Comparison of ENCODE assay signal across 1 cellular context in the genomic region with DNA sequence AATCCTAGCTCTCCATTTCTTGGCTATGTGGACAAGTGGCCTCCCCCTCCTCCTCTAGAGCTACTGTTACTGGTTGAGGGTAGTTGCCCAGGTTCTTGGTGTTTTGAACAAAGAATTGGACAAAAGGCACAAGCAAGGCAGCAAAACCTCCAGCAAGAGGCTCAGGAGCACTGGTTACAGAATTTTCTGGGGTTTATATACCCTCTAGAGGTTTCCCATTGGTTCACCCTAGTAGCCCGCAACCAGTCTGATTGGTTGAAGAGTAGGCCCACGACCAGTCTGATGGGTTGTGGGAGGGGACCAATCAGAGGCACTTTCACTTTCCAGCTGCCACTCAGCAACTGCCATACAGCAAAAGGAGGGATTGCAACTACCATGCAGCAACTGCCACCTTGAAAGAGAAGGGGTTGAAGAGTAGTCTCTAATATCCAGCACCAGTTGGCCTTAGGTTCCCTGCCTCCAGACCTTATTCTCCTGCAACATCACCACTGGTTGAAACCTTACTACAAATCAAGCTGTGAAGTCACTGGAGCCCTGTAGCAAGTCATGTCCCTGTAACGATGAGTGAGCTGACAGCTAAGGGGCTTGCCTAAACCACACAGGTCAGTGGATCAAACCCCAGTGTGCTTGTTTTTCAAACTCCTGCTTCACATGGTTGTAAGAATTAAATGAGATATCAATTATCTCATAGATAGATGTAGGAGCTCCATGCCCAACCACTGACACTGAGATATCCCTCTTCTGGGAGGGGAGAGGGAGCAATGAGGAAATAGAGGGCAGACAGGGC.
TF ChIP-seq lines count a peak whose summit lies in the region.

No MANE protein-coding gene starts in this region.

TF ChIP-seq in HepG2, 621 proteins besides CTCF, POLR2A, EP300 and RAD21 (continued from another document and continues in another):
- no peak for TF ChIP-seq KDM6A (CRISPR knock-in tag; IDR thresholded peaks at IDR 0.05; ENCODE audit: low read depth)
- no peak for TF ChIP-seq RFX1 (IDR thresholded peaks at IDR 0.05)
- no peak for TF ChIP-seq REPIN1 (CRISPR knock-in tag; IDR thresholded peaks at IDR 0.05; ENCODE audit: borderline replicate concordance, low read depth)
- no peak for TF ChIP-seq ZNF720 (CRISPR knock-in tag; IDR thresholded peaks at IDR 0.05)
- TF ChIP-seq, protein P1, sequence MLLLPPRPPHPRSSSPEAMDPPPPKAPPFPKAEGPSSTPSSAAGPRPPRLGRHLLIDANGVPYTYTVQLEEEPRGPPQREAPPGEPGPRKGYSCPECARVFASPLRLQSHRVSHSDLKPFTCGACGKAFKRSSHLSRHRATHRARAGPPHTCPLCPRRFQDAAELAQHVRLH (CRISPR knock-in tag; IDR thresholded peaks at IDR 0.05; ENCODE audit: borderline replicate concordance, low read depth) = no peak
- TF ChIP-seq ZNF451 (CRISPR knock-in tag; IDR thresholded peaks at IDR 0.05) = no peak
- TF ChIP-seq, protein P2, sequence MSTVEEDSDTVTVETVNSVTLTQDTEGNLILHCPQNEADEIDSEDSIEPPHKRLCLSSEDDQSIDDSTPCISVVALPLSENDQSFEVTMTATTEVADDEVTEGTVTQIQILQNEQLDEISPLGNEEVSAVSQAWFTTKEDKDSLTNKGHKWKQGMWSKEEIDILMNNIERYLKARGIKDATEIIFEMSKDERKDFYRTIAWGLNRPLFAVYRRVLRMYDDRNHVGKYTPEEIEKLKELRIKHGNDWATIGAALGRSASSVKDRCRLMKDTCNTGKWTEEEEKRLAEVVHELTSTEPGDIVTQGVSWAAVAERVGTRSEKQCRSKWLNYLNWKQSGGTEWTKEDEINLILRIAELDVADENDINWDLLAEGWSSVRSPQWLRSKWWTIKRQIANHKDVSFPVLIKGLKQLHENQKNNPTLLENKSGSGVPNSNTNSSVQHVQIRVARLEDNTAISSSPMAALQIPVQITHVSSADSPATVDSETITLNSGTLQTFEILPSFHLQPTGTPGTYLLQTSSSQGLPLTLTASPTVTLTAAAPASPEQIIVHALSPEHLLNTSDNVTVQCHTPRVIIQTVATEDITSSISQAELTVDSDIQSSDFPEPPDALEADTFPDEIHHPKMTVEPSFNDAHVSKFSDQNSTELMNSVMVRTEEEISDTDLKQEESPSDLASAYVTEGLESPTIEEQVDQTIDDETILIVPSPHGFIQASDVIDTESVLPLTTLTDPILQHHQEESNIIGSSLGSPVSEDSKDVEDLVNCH (CRISPR knock-in tag; IDR thresholded peaks at IDR 0.05) = no peak
- no peak for TF ChIP-seq NFE2 (CRISPR knock-in tag; IDR thresholded peaks at IDR 0.05)
- peak; percentile 44; the same call in 1 of the 2 replicates for TF ChIP-seq GATAD1 (CRISPR knock-in tag; IDR thresholded peaks at IDR 0.05)
- no peak for TF ChIP-seq EHMT2 (IDR thresholded peaks at IDR 0.05; ENCODE audit: borderline replicate concordance, low read depth, low read length)
- no peak for TF ChIP-seq STAG1 (CRISPR knock-in tag; IDR thresholded peaks at IDR 0.05)
- TF ChIP-seq, protein P3, sequence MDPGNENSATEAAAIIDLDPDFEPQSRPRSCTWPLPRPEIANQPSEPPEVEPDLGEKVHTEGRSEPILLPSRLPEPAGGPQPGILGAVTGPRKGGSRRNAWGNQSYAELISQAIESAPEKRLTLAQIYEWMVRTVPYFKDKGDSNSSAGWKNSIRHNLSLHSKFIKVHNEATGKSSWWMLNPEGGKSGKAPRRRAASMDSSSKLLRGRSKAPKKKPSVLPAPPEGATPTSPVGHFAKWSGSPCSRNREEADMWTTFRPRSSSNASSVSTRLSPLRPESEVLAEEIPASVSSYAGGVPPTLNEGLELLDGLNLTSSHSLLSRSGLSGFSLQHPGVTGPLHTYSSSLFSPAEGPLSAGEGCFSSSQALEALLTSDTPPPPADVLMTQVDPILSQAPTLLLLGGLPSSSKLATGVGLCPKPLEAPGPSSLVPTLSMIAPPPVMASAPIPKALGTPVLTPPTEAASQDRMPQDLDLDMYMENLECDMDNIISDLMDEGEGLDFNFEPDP (CRISPR knock-in tag; conservative IDR thresholded peaks at IDR 0.05) = no peak
- TF ChIP-seq, protein P4, sequence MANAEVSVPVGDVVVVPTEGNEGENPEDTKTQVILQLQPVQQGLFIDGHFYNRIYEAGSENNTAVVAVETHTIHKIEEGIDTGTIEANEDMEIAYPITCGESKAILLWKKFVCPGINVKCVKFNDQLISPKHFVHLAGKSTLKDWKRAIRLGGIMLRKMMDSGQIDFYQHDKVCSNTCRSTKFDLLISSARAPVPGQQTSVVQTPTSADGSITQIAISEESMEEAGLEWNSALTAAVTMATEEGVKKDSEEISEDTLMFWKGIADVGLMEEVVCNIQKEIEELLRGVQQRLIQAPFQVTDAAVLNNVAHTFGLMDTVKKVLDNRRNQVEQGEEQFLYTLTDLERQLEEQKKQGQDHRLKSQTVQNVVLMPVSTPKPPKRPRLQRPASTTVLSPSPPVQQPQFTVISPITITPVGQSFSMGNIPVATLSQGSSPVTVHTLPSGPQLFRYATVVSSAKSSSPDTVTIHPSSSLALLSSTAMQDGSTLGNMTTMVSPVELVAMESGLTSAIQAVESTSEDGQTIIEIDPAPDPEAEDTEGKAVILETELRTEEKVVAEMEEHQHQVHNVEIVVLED (CRISPR knock-in tag; IDR thresholded peaks at IDR 0.05; ENCODE audit: borderline replicate concordance) = no peak
- TF ChIP-seq ZNF549 (CRISPR knock-in tag; IDR thresholded peaks at IDR 0.05) = no peak
- no peak for TF ChIP-seq ZNF143 (CRISPR knock-in tag; IDR thresholded peaks at IDR 0.05)
- TF ChIP-seq ZNF652 (CRISPR knock-in tag; IDR thresholded peaks at IDR 0.05; ENCODE audit: borderline replicate concordance, low read depth) = no peak
- no peak for TF ChIP-seq KDM1A (CRISPR knock-in tag; IDR thresholded peaks at IDR 0.05)
- TF ChIP-seq MED1 (CRISPR knock-in tag; IDR thresholded peaks at IDR 0.05) = no peak; the same call in 1 of the 2 replicates
- TF ChIP-seq CC2D1A (CRISPR knock-in tag; IDR thresholded peaks at IDR 0.05) = no peak
- TF ChIP-seq, protein P5, sequence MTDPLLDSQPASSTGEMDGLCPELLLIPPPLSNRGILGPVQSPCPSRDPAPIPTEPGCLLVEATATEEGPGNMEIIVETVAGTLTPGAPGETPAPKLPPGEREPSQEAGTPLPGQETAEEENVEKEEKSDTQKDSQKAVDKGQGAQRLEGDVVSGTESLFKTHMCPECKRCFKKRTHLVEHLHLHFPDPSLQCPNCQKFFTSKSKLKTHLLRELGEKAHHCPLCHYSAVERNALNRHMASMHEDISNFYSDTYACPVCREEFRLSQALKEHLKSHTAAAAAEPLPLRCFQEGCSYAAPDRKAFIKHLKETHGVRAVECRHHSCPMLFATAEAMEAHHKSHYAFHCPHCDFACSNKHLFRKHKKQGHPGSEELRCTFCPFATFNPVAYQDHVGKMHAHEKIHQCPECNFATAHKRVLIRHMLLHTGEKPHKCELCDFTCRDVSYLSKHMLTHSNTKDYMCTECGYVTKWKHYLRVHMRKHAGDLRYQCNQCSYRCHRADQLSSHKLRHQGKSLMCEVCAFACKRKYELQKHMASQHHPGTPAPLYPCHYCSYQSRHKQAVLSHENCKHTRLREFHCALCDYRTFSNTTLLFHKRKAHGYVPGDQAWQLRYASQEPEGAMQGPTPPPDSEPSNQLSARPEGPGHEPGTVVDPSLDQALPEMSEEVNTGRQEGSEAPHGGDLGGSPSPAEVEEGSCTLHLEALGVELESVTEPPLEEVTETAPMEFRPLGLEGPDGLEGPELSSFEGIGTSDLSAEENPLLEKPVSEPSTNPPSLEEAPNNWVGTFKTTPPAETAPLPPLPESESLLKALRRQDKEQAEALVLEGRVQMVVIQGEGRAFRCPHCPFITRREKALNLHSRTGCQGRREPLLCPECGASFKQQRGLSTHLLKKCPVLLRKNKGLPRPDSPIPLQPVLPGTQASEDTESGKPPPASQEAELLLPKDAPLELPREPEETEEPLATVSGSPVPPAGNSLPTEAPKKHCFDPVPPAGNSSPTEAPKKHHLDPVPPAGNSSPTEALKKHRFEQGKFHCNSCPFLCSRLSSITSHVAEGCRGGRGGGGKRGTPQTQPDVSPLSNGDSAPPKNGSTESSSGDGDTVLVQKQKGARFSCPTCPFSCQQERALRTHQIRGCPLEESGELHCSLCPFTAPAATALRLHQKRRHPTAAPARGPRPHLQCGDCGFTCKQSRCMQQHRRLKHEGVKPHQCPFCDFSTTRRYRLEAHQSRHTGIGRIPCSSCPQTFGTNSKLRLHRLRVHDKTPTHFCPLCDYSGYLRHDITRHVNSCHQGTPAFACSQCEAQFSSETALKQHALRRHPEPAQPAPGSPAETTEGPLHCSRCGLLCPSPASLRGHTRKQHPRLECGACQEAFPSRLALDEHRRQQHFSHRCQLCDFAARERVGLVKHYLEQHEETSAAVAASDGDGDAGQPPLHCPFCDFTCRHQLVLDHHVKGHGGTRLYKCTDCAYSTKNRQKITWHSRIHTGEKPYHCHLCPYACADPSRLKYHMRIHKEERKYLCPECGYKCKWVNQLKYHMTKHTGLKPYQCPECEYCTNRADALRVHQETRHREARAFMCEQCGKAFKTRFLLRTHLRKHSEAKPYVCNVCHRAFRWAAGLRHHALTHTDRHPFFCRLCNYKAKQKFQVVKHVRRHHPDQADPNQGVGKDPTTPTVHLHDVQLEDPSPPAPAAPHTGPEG (CRISPR knock-in tag; IDR thresholded peaks at IDR 0.05) = no peak
- no peak for TF ChIP-seq ZNF253 (CRISPR knock-in tag; IDR thresholded peaks at IDR 0.05; ENCODE audit: borderline replicate concordance)
- no peak for TF ChIP-seq ZMAT3 (CRISPR knock-in tag; conservative IDR thresholded peaks at IDR 0.05)
- no peak for TF ChIP-seq ZNF782 (CRISPR knock-in tag; IDR thresholded peaks at IDR 0.05; ENCODE audit: borderline replicate concordance)
- TF ChIP-seq CBFB (CRISPR knock-in tag; IDR thresholded peaks at IDR 0.05) = no peak
- TF ChIP-seq JDP2 (CRISPR knock-in tag; IDR thresholded peaks at IDR 0.05; ENCODE audit: borderline replicate concordance) = no peak
- no peak for TF ChIP-seq CBX2 (IDR thresholded peaks at IDR 0.05; ENCODE audit: low read depth, low read length)
- no peak for TF ChIP-seq CBX2 (CRISPR knock-in tag; IDR thresholded peaks at IDR 0.05; ENCODE audit: low read depth)
- TF ChIP-seq, protein P6, sequence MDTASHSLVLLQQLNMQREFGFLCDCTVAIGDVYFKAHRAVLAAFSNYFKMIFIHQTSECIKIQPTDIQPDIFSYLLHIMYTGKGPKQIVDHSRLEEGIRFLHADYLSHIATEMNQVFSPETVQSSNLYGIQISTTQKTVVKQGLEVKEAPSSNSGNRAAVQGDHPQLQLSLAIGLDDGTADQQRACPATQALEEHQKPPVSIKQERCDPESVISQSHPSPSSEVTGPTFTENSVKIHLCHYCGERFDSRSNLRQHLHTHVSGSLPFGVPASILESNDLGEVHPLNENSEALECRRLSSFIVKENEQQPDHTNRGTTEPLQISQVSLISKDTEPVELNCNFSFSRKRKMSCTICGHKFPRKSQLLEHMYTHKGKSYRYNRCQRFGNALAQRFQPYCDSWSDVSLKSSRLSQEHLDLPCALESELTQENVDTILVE (CRISPR knock-in tag; IDR thresholded peaks at IDR 0.05) = no peak
- TF ChIP-seq ZFP1 (CRISPR knock-in tag; IDR thresholded peaks at IDR 0.05) = no peak
- TF ChIP-seq NFIC (IDR thresholded peaks at IDR 0.05; ENCODE audit: low read length) = no peak
- no peak for TF ChIP-seq SRSF4 (IDR thresholded peaks at IDR 0.05; ENCODE audit: low read depth, low read length, poor library complexity, severe bottlenecking)
- no peak for TF ChIP-seq RBFOX2 (IDR thresholded peaks at IDR 0.05; ENCODE audit: low read depth, low read length)
- no peak for TF ChIP-seq IRX3 (CRISPR knock-in tag; IDR thresholded peaks at IDR 0.05; ENCODE audit: borderline replicate concordance, low read depth)
- TF ChIP-seq, protein P7, sequence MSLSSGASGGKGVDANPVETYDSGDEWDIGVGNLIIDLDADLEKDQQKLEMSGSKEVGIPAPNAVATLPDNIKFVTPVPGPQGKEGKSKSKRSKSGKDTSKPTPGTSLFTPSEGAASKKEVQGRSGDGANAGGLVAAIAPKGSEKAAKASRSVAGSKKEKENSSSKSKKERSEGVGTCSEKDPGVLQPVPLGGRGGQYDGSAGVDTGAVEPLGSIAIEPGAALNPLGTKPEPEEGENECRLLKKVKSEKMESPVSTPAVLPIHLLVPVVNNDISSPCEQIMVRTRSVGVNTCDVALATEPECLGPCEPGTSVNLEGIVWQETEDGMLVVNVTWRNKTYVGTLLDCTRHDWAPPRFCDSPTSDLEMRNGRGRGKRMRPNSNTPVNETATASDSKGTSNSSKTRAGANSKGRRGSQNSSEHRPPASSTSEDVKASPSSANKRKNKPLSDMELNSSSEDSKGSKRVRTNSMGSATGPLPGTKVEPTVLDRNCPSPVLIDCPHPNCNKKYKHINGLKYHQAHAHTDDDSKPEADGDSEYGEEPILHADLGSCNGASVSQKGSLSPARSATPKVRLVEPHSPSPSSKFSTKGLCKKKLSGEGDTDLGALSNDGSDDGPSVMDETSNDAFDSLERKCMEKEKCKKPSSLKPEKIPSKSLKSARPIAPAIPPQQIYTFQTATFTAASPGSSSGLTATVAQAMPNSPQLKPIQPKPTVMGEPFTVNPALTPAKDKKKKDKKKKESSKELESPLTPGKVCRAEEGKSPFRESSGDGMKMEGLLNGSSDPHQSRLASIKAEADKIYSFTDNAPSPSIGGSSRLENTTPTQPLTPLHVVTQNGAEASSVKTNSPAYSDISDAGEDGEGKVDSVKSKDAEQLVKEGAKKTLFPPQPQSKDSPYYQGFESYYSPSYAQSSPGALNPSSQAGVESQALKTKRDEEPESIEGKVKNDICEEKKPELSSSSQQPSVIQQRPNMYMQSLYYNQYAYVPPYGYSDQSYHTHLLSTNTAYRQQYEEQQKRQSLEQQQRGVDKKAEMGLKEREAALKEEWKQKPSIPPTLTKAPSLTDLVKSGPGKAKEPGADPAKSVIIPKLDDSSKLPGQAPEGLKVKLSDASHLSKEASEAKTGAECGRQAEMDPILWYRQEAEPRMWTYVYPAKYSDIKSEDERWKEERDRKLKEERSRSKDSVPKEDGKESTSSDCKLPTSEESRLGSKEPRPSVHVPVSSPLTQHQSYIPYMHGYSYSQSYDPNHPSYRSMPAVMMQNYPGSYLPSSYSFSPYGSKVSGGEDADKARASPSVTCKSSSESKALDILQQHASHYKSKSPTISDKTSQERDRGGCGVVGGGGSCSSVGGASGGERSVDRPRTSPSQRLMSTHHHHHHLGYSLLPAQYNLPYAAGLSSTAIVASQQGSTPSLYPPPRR (CRISPR knock-in tag; IDR thresholded peaks at IDR 0.05; ENCODE audit: borderline replicate concordance) = no peak
- TF ChIP-seq MAF1 (CRISPR knock-in tag; IDR thresholded peaks at IDR 0.05; ENCODE audit: borderline replicate concordance) = no peak
- TF ChIP-seq ZNF34 (CRISPR knock-in tag; IDR thresholded peaks at IDR 0.05; ENCODE audit: borderline replicate concordance) = no peak
- no peak for TF ChIP-seq ZBTB21 (CRISPR knock-in tag; IDR thresholded peaks at IDR 0.05)
- no peak for TF ChIP-seq ZNF703 (CRISPR knock-in tag; IDR thresholded peaks at IDR 0.05; ENCODE audit: borderline replicate concordance)
- TF ChIP-seq, protein P8, sequence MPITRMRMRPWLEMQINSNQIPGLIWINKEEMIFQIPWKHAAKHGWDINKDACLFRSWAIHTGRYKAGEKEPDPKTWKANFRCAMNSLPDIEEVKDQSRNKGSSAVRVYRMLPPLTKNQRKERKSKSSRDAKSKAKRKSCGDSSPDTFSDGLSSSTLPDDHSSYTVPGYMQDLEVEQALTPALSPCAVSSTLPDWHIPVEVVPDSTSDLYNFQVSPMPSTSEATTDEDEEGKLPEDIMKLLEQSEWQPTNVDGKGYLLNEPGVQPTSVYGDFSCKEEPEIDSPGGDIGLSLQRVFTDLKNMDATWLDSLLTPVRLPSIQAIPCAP (CRISPR knock-in tag; IDR thresholded peaks at IDR 0.05; ENCODE audit: low read depth) = 0 out of 2 replicates have a peak, but pooled peaks have one; percentile 73
- TF ChIP-seq SNAPC2 (CRISPR knock-in tag; IDR thresholded peaks at IDR 0.05) = no peak
- TF ChIP-seq BORCS8-MEF2B (CRISPR knock-in tag; IDR thresholded peaks at IDR 0.05) = no peak
- 0 out of 2 replicates have a peak, but pooled peaks have one; percentile 30 for TF ChIP-seq MZF1 (CRISPR knock-in tag; IDR thresholded peaks at IDR 0.05; ENCODE audit: borderline replicate concordance)
- no peak for TF ChIP-seq ZNF317 (CRISPR knock-in tag; IDR thresholded peaks at IDR 0.05)
